ENCODE assay signal across 8 cellular contexts in the genomic region with DNA sequence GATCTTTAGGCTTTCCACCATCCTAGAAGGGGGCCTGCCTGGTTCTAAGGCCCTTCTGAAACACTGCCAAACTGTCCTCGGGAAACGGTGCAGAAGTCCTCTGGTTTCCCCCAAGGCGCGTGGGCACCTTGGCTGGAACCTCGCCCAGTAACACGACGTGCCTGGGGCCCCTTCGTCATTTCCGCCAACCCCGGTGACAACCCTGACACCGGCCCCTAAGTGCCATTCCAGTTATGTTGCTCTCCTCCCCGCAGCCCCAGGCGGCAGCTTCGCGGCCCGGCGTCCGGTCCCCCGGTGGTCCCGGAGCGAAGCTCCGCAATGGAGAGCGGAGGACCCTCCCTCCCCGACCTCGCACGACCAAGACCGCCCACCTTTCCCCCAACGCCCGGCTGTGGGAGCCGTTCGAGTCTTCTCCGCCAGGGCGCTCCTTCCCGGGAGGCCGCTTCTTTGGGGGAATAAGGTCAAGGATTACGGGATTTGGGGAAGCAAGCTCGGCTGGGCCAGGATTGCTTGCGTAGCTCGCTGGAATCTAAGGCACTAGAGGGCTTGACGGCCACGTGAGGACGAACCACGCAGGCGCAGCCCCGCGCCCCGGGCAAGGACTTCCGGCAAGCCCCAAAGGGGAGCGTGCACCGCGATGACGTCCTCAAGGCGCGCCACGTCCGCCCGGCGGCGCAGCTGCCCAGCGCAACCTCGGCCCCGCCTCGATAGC. TPM values are rescaled to one million over a fixed set of nuclear protein-coding genes. Genes with fewer than 3 reads are reported as not detected.
DNase-seq lines count a peak whose midpoint lies in the region; ATAC-seq, FAIRE-seq and TF ChIP-seq lines count a peak whose summit lies in the region.

No MANE protein-coding gene starts in this region.

- ATAC-seq in RWPE2 (ENCODE audit: low read depth): peak; percentile 72

- H3K27me3 Mint-ChIP-seq in nephron progenitor cell (ENCODE audit: low read depth, poor library complexity): no peaks in the 10 kb centered on the region
- no peaks in the 10 kb centered on the region for H3K27me3 Mint-ChIP-seq in stimulated activated naive CD8-positive, alpha-beta T cell treated with anti-CD3 and anti-CD28 coated beads, Interleukin-15, Interleukin-2, amounts not matched to agents 100 ng/mL and 50 ng/mL, for 24 hours

- H3K9me3 ChIP-seq in Loucy (ENCODE audit: insufficient read depth, low read depth, low read length) (no peaks in the 10 kb centered on the region), RWPE2 (ENCODE audit: severe bottlenecking) (no peaks in the 10 kb centered on the region)

- H3K27ac ChIP-seq in RWPE2 (ENCODE audit: poor library complexity, severe bottlenecking): peak overlapping the region; percentile 94

- no peaks in the 10 kb centered on the region for H3K27me3 ChIP-seq in Loucy (ENCODE audit: insufficient read depth, low read length, poor library complexity, severe bottlenecking)
- H3K27me3 ChIP-seq in RWPE2 (ENCODE audit: insufficient read depth, poor library complexity, severe bottlenecking): no peaks in the 10 kb centered on the region

- H3K9ac ChIP-seq in Loucy (ENCODE audit: low read depth, low read length, poor library complexity, severe bottlenecking): peak overlapping the region; percentile 97

- H3K4me2 ChIP-seq in Loucy (ENCODE audit: low read depth, low read length, poor library complexity, severe bottlenecking): peak overlapping the region; percentile 95

- H3K4me1 Mint-ChIP-seq in nephron progenitor cell: peaks cover 19% of the 10 kb centered on the region
- peaks cover 34% of the 10 kb centered on the region for H3K4me1 Mint-ChIP-seq in stimulated activated naive CD8-positive, alpha-beta T cell treated with anti-CD3 and anti-CD28 coated beads, Interleukin-15, Interleukin-2, amounts not matched to agents 100 ng/mL and 50 ng/mL, for 24 hours (ENCODE audit: low read depth)

- H3K27ac Mint-ChIP-seq in nephron progenitor cell: peak overlapping the region; percentile 100
- peak overlapping the region; percentile 99 for H3K27ac Mint-ChIP-seq in stimulated activated naive CD8-positive, alpha-beta T cell treated with anti-CD3 and anti-CD28 coated beads, Interleukin-15, Interleukin-2, amounts not matched to agents 100 ng/mL and 50 ng/mL, for 24 hours

- peaks cover 9% of the 10 kb centered on the region for H3K4me1 ChIP-seq in Loucy (ENCODE audit: insufficient read depth, low read length, poor library complexity, severe bottlenecking)
- peaks cover 11% of the 10 kb centered on the region for H3K4me1 ChIP-seq in RWPE2 (ENCODE audit: insufficient read depth, poor library complexity, severe bottlenecking)

- DNase-seq in ELF-1 (ENCODE audit: low read depth, low spot score): peak; percentile 98
- DNase-seq in H54 (ENCODE audit: insufficient read length, low spot score): peak; percentile 99
- DNase-seq in RWPE2 (ENCODE audit: low spot score): peak; percentile 98
- DNase-seq in activated effector memory CD4-positive, alpha-beta T cell treated with anti-CD3 and anti-CD28 coated beads, Interleukin-2, amount 50 U/mL, for 16 hours: peak; percentile 99
- peak; percentile 99 for DNase-seq in fibroblast of villous mesenchyme (ENCODE audit: low read depth)
- DNase-seq in nephron progenitor cell: peak; percentile 98

- H3K9me2 ChIP-seq in Loucy (replicated peaks; ENCODE audit: low read depth, low read length): no peaks in the 10 kb centered on the region

- H3K79me2 ChIP-seq in Loucy (ENCODE audit: insufficient read depth, low read length): peaks cover 40% of the 10 kb centered on the region

- peaks cover 13% of the 10 kb centered on the region for H4K20me1 ChIP-seq in Loucy (ENCODE audit: insufficient read depth, low read length, poor library complexity, severe bottlenecking)

- FAIRE-seq in H54 (lab: Jason Lieb, UNC): no peak

- H3K36me3 ChIP-seq in Loucy (ENCODE audit: insufficient read depth, low read length) (no peaks in the 10 kb centered on the region), RWPE2 (ENCODE audit: low read depth) (peaks cover 39% of the 10 kb centered on the region)

- H3F3A ChIP-seq in Loucy (ENCODE audit: low read depth): peaks cover 5% of the 10 kb centered on the region; the same call in 1 of the 2 replicates

- peak overlapping the region; percentile 100 for H2AFZ ChIP-seq in Loucy (ENCODE audit: low read length)

- peak; percentile 48 for TF ChIP-seq POLR2A in H54 (IDR thresholded peaks at IDR 0.05; ENCODE audit: low read depth, low read length)

- H3K36me3 Mint-ChIP-seq in nephron progenitor cell (ENCODE audit: low read depth): peaks cover 22% of the 10 kb centered on the region
- peaks cover 20% of the 10 kb centered on the region for H3K36me3 Mint-ChIP-seq in stimulated activated naive CD8-positive, alpha-beta T cell treated with anti-CD3 and anti-CD28 coated beads, Interleukin-15, Interleukin-2, amounts not matched to agents 100 ng/mL and 50 ng/mL, for 24 hours (ENCODE audit: low read depth)

- no peaks in the 10 kb centered on the region for H3K9me3 Mint-ChIP-seq in nephron progenitor cell
- H3K9me3 Mint-ChIP-seq in stimulated activated naive CD8-positive, alpha-beta T cell treated with anti-CD3 and anti-CD28 coated beads, Interleukin-15, Interleukin-2, amounts not matched to agents 100 ng/mL and 50 ng/mL, for 24 hours: no peaks in the 10 kb centered on the region

- TF ChIP-seq CTCF in Loucy (conservative IDR thresholded peaks at IDR 0.05; ENCODE audit: low read length) (no peak), RWPE2 (IDR thresholded peaks at IDR 0.05; ENCODE audit: poor library complexity, severe bottlenecking) (no peak), fibroblast of villous mesenchyme (IDR thresholded peaks at IDR 0.05; ENCODE audit: insufficient read depth, low read depth, low read length) (no peak), nephron progenitor cell (IDR thresholded peaks at IDR 0.05) (no peak)

- peak overlapping the region; percentile 97 for H3K4me3 Mint-ChIP-seq in nephron progenitor cell
- H3K4me3 Mint-ChIP-seq in stimulated activated naive CD8-positive, alpha-beta T cell treated with anti-CD3 and anti-CD28 coated beads, Interleukin-15, Interleukin-2, amounts not matched to agents 100 ng/mL and 50 ng/mL, for 24 hours: peak overlapping the region; percentile 97

- peak overlapping the region; percentile 100 for H3K4me3 ChIP-seq in Loucy (ENCODE audit: low read length, poor library complexity, severe bottlenecking)
- H3K4me3 ChIP-seq in RWPE2 (ENCODE audit: severe bottlenecking): peak overlapping the region; percentile 70
- H3K4me3 ChIP-seq in fibroblast of villous mesenchyme (ENCODE audit: low read depth, low read length): peak overlapping the region; percentile 83

RNA-seq across cellular contexts. Expression of gene RNH1, which starts 0.6 kb away (rescaled TPM):
- total RNA-seq in fibroblast of villous mesenchyme: 259 and 276 TPM in 2 replicates

RNA-seq across cellular contexts. Expression of gene HRAS, which starts 29.0 kb away (rescaled TPM):
- total RNA-seq in fibroblast of villous mesenchyme: 36.7 and 47.0 TPM in 2 replicates

RNA-seq across cellular contexts. Expression of gene LRRC56, which starts 30.9 kb away (rescaled TPM):
- total RNA-seq in fibroblast of villous mesenchyme: 0.43 and 0.64 TPM in 2 replicates

RNA-seq across cellular contexts. Expression of gene LMNTD2, which starts 54.1 kb away (rescaled TPM):
- 1.6 and 2.2 TPM in 2 replicates for total RNA-seq in fibroblast of villous mesenchyme

RNA-seq across cellular contexts. Expression of gene RASSF7, which starts 54.4 kb away (rescaled TPM):
- 14.2 and 15.5 TPM in 2 replicates for total RNA-seq in fibroblast of villous mesenchyme

Comparison
In these comparisons a context has a peak if more than half of its experiments do, and no peak if none do; other contexts are left out.
1. Peak in every context shown above with its lines: DNase-seq, ATAC-seq, H3K4me3 ChIP-seq and H3K27ac ChIP-seq.